In the genomic region with DNA sequence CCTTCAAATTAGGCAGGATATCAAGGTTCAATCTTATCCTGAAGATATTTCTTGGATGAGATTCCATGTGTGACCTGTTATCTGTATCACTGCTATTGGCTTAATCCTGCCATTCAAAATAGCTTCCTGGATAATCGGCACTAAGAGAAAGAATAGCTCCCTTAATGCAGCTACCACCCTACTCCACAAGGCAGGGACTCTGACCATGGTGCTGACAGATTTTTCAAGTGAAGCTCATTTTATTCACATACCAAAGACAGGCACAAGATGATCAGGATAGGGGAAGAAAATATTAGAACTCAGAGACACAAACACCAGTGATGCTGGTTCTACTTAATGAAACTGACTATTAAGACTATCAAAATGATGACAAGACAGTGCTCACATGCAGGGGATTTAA, we compare ENCODE assay signal across 21 cellular contexts.
A peak's percentile ranks its signal among the peaks of the same experiment; 100 is the strongest.
DNase-seq lines count a peak whose midpoint lies in the region; ATAC-seq and FAIRE-seq lines count a peak whose summit lies in the region.
"Had no signal": no experiment of that assay in that cellular context is flagged by ENCODE, and none has a peak within 500 bp of the region (broad histone marks: within the 10 kb centered on the region; RNA-seq: fewer than 3 reads in every experiment).

No MANE protein-coding gene starts in this region.

- H3K36me3 Mint-ChIP-seq in central memory CD8-positive, alpha-beta T cell (ENCODE audit: insufficient read depth): peaks cover 19% of the 10 kb centered on the region
- H3K36me3 Mint-ChIP-seq in activated T-helper 17 cell treated with anti-CD3 and anti-CD28 coated beads, Interleukin-2, amount 50 U/mL, for 72 hours (ENCODE audit: low read depth): peaks cover 64% of the 10 kb centered on the region

- no peak overlapping the region for H3K27ac ChIP-seq in small intestine (ENCODE audit: low read depth in 1 of 2, low read length in 1 of 2)
- H3K27ac ChIP-seq: heart right ventricle, SK-N-MC, testis had no signal

- H3K4me3 Mint-ChIP-seq in central memory CD8-positive, alpha-beta T cell: no peak overlapping the region
- H3K4me3 Mint-ChIP-seq in activated T-helper 17 cell treated with anti-CD3 and anti-CD28 coated beads, Interleukin-2, amount 50 U/mL, for 72 hours: no peak overlapping the region
- H3K4me3 Mint-ChIP-seq: activated CD4-positive, alpha-beta T cell treated with anti-CD3 and anti-CD28 coated beads, Interleukin-2, amount 10 ng/mL, durations not matched to agents 7 days and 5 days; activated naive CD8-positive, alpha-beta T cell treated with anti-CD3 and anti-CD28 coated beads for 36 hours; H9 had no signal

- peak overlapping the region; percentile 30 for H3K27ac Mint-ChIP-seq in central memory CD8-positive, alpha-beta T cell (ENCODE audit: low read depth)
- no peak overlapping the region for H3K27ac Mint-ChIP-seq in activated T-helper 17 cell treated with anti-CD3 and anti-CD28 coated beads, Interleukin-2, amount 50 U/mL, for 72 hours
- H3K27ac Mint-ChIP-seq: activated CD4-positive, alpha-beta T cell treated with anti-CD3 and anti-CD28 coated beads, Interleukin-2, amount 10 ng/mL, durations not matched to agents 7 days and 5 days; activated naive CD8-positive, alpha-beta T cell treated with anti-CD3 and anti-CD28 coated beads for 36 hours; H9 had no signal

- DNase-seq in EH (ENCODE audit: low read depth) (peak; percentile 44), NCI-H226 (peak; percentile 3), iris pigment epithelial cell (ENCODE audit: low read depth) (peak; percentile 41), small intestine (no peak), KBM-7 (no peak), CD1c-positive myeloid dendritic cell (ENCODE audit: extremely low spot score) (no peak)
- no peak for DNase-seq in central memory CD8-positive, alpha-beta T cell (ENCODE audit: low spot score in 2 of 2)
- DNase-seq: activated CD4-positive, alpha-beta T cell treated with anti-CD3 and anti-CD28 coated beads, Interleukin-2, amount 10 ng/mL, durations not matched to agents 7 days and 5 days; activated naive CD8-positive, alpha-beta T cell treated with anti-CD3 and anti-CD28 coated beads for 36 hours; AML-193; H9; heart right ventricle; kidney glomerular epithelial cell; NCI-H2029 treated with DMSO at 0.1 percent for 48 hours; NCI-H510A treated with DMSO at 0.1 percent for 48 hours; testis had no signal

- no peaks in the 10 kb centered on the region for H3K9me3 ChIP-seq in small intestine (ENCODE audit: control insufficient read depth, low read depth)
- H3K9me3 ChIP-seq: heart right ventricle, testis had no signal

- H3K36me3 ChIP-seq in small intestine (ENCODE audit: control insufficient read depth in 2 of 2, insufficient read depth in 2 of 2, low read length in 2 of 2): peaks cover 0 to 2% of the 10 kb centered on the region in 2 donors

- in situ Hi-C loops in KBM-7 (cut with MboI; ENCODE audit: low pct_unique_long_range_greater_than_20kb, low sequenced_read_pairs): no loop called here

- H3K4me3 ChIP-seq in small intestine (ENCODE audit: low read depth in 1 of 2, low read length in 2 of 2): no peak overlapping the region
- H3K4me3 ChIP-seq: heart right ventricle, SK-N-MC, testis had no signal

- WGBS in small intestine, 3 donors: 48 to 77% (median 70%) methylated on average over 1 of the region's 1 CpG

- H3K27me3 Mint-ChIP-seq in central memory CD8-positive, alpha-beta T cell: no peaks in the 10 kb centered on the region
- no peaks in the 10 kb centered on the region for H3K27me3 Mint-ChIP-seq in activated T-helper 17 cell treated with anti-CD3 and anti-CD28 coated beads, Interleukin-2, amount 50 U/mL, for 72 hours
- H3K27me3 Mint-ChIP-seq: activated CD4-positive, alpha-beta T cell treated with anti-CD3 and anti-CD28 coated beads, Interleukin-2, amount 10 ng/mL, durations not matched to agents 7 days and 5 days; activated naive CD8-positive, alpha-beta T cell treated with anti-CD3 and anti-CD28 coated beads for 36 hours had no signal

- no peak for ATAC-seq in central memory CD8-positive, alpha-beta T cell (replicated peaks; ENCODE audit: extremely low read depth, poor library complexity, severe bottlenecking)
- ATAC-seq in activated T-helper 17 cell treated with anti-CD3 and anti-CD28 coated beads, Interleukin-2, amount 50 U/mL, for 72 hours (replicated peaks): no peak
- ATAC-seq: heart right ventricle, sciatic nerve had no signal

- H3K9me3 Mint-ChIP-seq in central memory CD8-positive, alpha-beta T cell: no peaks in the 10 kb centered on the region
- H3K9me3 Mint-ChIP-seq in activated T-helper 17 cell treated with anti-CD3 and anti-CD28 coated beads, Interleukin-2, amount 50 U/mL, for 72 hours: no peaks in the 10 kb centered on the region
- H3K9me3 Mint-ChIP-seq: activated CD4-positive, alpha-beta T cell treated with anti-CD3 and anti-CD28 coated beads, Interleukin-2, amount 10 ng/mL, durations not matched to agents 7 days and 5 days; activated naive CD8-positive, alpha-beta T cell treated with anti-CD3 and anti-CD28 coated beads for 36 hours; H9 had no signal

- H3K4me1 ChIP-seq in small intestine (ENCODE audit: control insufficient read depth in 2 of 2, insufficient read depth in 1 of 2, low read depth in 1 of 2, low read length in 1 of 2): no peaks in the 10 kb centered on the region
- H3K4me1 ChIP-seq: heart right ventricle, testis had no signal

- no peak for FAIRE-seq in small intestine (lab: Jason Lieb, UNC)
- FAIRE-seq: G401.6, GM12892 had no signal

- H3K27me3 ChIP-seq in small intestine (ENCODE audit: control insufficient read depth in 2 of 2, insufficient read depth in 2 of 2, low read length in 2 of 2): no peaks in the 10 kb centered on the region
- H3K27me3 ChIP-seq: heart right ventricle, testis had no signal

- no peaks in the 10 kb centered on the region for H3K4me1 Mint-ChIP-seq in central memory CD8-positive, alpha-beta T cell
- no peaks in the 10 kb centered on the region for H3K4me1 Mint-ChIP-seq in activated T-helper 17 cell treated with anti-CD3 and anti-CD28 coated beads, Interleukin-2, amount 50 U/mL, for 72 hours
- H3K4me1 Mint-ChIP-seq: activated CD4-positive, alpha-beta T cell treated with anti-CD3 and anti-CD28 coated beads, Interleukin-2, amount 10 ng/mL, durations not matched to agents 7 days and 5 days; H9 had no signal

Comparison
In these comparisons a context has a peak if more than half of its experiments do, and no peak if none do; other contexts are left out.
1. DNase-seq: peak in EH (single experiment), NCI-H226 (single experiment) and iris pigment epithelial cell (single experiment); none in central memory CD8-positive, alpha-beta T cell (0 of 2), small intestine (single experiment), KBM-7 (single experiment) and CD1c-positive myeloid dendritic cell (single experiment).